In genomic region chr11:124758355-124759267, GRCh38 we compare ENCODE assay signal across 8 cellular contexts. TPM values are rescaled to one million over a fixed set of nuclear protein-coding genes. Genes with fewer than 3 reads are reported as not detected.
DNase-seq lines count a peak whose midpoint lies in the region; ATAC-seq and TF ChIP-seq lines count a peak whose summit lies in the region.

No MANE protein-coding gene starts in this region.

- POLR2A ChIA-PET in RWPE1 (lab: Yijun Ruan, JAX; ENCODE audit: low non-redundant PET), result no interaction called here

- DNase-seq in COLO829 (ENCODE audit: low spot score), result peak; percentile 30
- peak; percentile 56 for DNase-seq in RWPE1 (ENCODE audit: low spot score)
- DNase-seq in activated naive CD4-positive, alpha-beta T cell treated with anti-CD3 and anti-CD28 coated beads, Interleukin-2, amount 10 ng/mL, durations not matched to agents 7 days and 5 days, result peak; percentile 80
- peak; percentile 40 for DNase-seq in occipital lobe (lab: John Stamatoyannopoulos, UW)
- DNase-seq in ureter (ENCODE audit: low spot score), result peak; percentile 82

- peaks cover 83% of the 10 kb centered on the region for H3K27me3 ChIP-seq in gastroesophageal sphincter

- H3K27ac ChIP-seq in RWPE1 (no peak overlapping the region), gastroesophageal sphincter (peak overlapping the region in 3 of 4 donors; percentile 57 to 83 (median 79))

- no peaks in the 10 kb centered on the region for H3K9me3 Mint-ChIP-seq in activated naive CD4-positive, alpha-beta T cell treated with anti-CD3 and anti-CD28 coated beads, Interleukin-2, amount 10 ng/mL, durations not matched to agents 7 days and 5 days

- H3K4me3 Mint-ChIP-seq in activated naive CD4-positive, alpha-beta T cell treated with anti-CD3 and anti-CD28 coated beads, Interleukin-2, amount 10 ng/mL, durations not matched to agents 7 days and 5 days, result no peak overlapping the region

- peaks cover 42% of the 10 kb centered on the region for H3K4me1 Mint-ChIP-seq in activated naive CD4-positive, alpha-beta T cell treated with anti-CD3 and anti-CD28 coated beads, Interleukin-2, amount 10 ng/mL, durations not matched to agents 7 days and 5 days

- TF ChIP-seq CTCF in RWPE1 (conservative IDR thresholded peaks at IDR 0.05; ENCODE audit: low read depth) (peak; percentile 81), gastroesophageal sphincter (IDR thresholded peaks at IDR 0.05) (peak in 3 of 4 experiments; percentile 57 to 79 (median 72))

- H3K4me3 ChIP-seq in gastroesophageal sphincter, result peak overlapping the region in 1 of 2 donors; percentile 58

- no peaks in the 10 kb centered on the region for H3K36me3 ChIP-seq in gastroesophageal sphincter

- H3K4me1 ChIP-seq in gastroesophageal sphincter, result peaks cover 0 to 68% (median 28%) of the 10 kb centered on the region in 3 donors

- no peak for TF ChIP-seq POLR2A in gastroesophageal sphincter (IDR thresholded peaks at IDR 0.05)

- CTCF ChIA-PET in RWPE1 (lab: Yijun Ruan, JAX), result interaction anchor here (0.6 to 1.7 kb wide), 9 partner anchors 12 to 158 kb away, joined by 3 to 9 read pairs (median 4); no protein-coding TSS in a partner anchor
- CTCF ChIA-PET in activated naive CD4-positive, alpha-beta T cell treated with anti-CD3 and anti-CD28 coated beads, Interleukin-2, amount 10 ng/mL, durations not matched to agents 7 days and 5 days (lab: Charles Lee), result interaction anchor here (0.6 to 3.2 kb wide), 15 partner anchors 10 to 139 kb away, joined by 3 to 19 read pairs (median 6); partner anchors contain the start of genes ROBO4, SIAE and SPA17

- no peaks in the 10 kb centered on the region for H3K9me3 ChIP-seq in gastroesophageal sphincter

- ATAC-seq in GM19438 (IDR thresholded peaks at IDR 0.05; ENCODE audit: low read depth, unreplicated experiment) (peak; percentile 32), HG03520 (IDR thresholded peaks at IDR 0.05; ENCODE audit: unreplicated experiment) (peak; percentile 40), gastroesophageal sphincter (peak; percentile 65)

- WGBS in gastroesophageal sphincter (ENCODE audit: low coverage in 1 of 2), 2 donors, result 7 to 27% methylated on average over 3 to 9 of the region's 53 CpGs

- H3K27me3 Mint-ChIP-seq in activated naive CD4-positive, alpha-beta T cell treated with anti-CD3 and anti-CD28 coated beads, Interleukin-2, amount 10 ng/mL, durations not matched to agents 7 days and 5 days, result peaks cover 76% of the 10 kb centered on the region

- H3K36me3 Mint-ChIP-seq in activated naive CD4-positive, alpha-beta T cell treated with anti-CD3 and anti-CD28 coated beads, Interleukin-2, amount 10 ng/mL, durations not matched to agents 7 days and 5 days, result no peaks in the 10 kb centered on the region

- no peak overlapping the region for H3K27ac Mint-ChIP-seq in activated naive CD4-positive, alpha-beta T cell treated with anti-CD3 and anti-CD28 coated beads, Interleukin-2, amount 10 ng/mL, durations not matched to agents 7 days and 5 days

- TF ChIP-seq EP300 in gastroesophageal sphincter (IDR thresholded peaks at IDR 0.05), result no peak

RNA-seq across cellular contexts. Expression of gene ESAM, which starts 3.5 kb away (rescaled TPM):
- total RNA-seq in gastroesophageal sphincter (10 to 100 TPM in 3 of 4 donors, 1 to 10 TPM in 1; 9.8 to 38.4 (median 22.4) TPM), occipital lobe (3.7 TPM), ureter (34.4 TPM)

RNA-seq across cellular contexts. Expression of gene VSIG2, which starts 6.6 kb away (rescaled TPM):
- 1 to 10 TPM in 2 of 4 donors, under 1 TPM in 1, not detected in 1; 0.58 to 3.2 (median 1.2) TPM for total RNA-seq in gastroesophageal sphincter
- not detected for total RNA-seq in occipital lobe
- total RNA-seq in ureter, result 215 TPM

RNA-seq across cellular contexts. Expression of gene NRGN, which starts 18.9 kb away (rescaled TPM):
- total RNA-seq in gastroesophageal sphincter (1 to 10 TPM in 3 of 4 donors, under 1 TPM in 1; 0.66 to 2.4 (median 1.8) TPM), occipital lobe (2.7 TPM), ureter (6.1 TPM)

RNA-seq across cellular contexts. Expression of gene MSANTD2, which starts 41.6 kb away (rescaled TPM):
- total RNA-seq in gastroesophageal sphincter (10 to 100 TPM in 3 of 4 donors, 1 to 10 TPM in 1; 7.0 to 34.9 (median 13.0) TPM), occipital lobe (18.9 TPM), ureter (17.9 TPM)

Comparison
In these comparisons a context has a peak if more than half of its experiments do, and no peak if none do; other contexts are left out.
1. DNase-seq: peak in every context shown above with its lines; median percentile 82 in ureter; 80 in activated naive CD4-positive, alpha-beta T cell treated with anti-CD3 and anti-CD28 coated beads, Interleukin-2, amount 10 ng/mL, durations not matched to agents 7 days and 5 days; 56 in RWPE1; 40 in occipital lobe; 30 in COLO829.
2. RNA of gene VSIG2, which starts 6.6 kb away (total RNA-seq): 215 TPM in ureter (single experiment); 0.58 to 3.2 TPM in gastroesophageal sphincter and not detected in occipital lobe (single experiment); every median in the first group is over 10 times any median in the second.
3. Peak in every context shown above with its lines, with median percentiles within 50 percentile points of each other: ATAC-seq.